In genomic region chr1:183841550-183841949, GRCh38 we compare ENCODE assay signal across 9 cellular contexts.
DNase-seq lines count a peak whose midpoint lies in the region; ATAC-seq and TF ChIP-seq lines count a peak whose summit lies in the region.
"Had no signal": no experiment of that assay in that cellular context is flagged by ENCODE, and none has a peak within 500 bp of the region (broad histone marks: within the 10 kb centered on the region; RNA-seq: fewer than 3 reads in every experiment).

No MANE protein-coding gene starts in this region.

- H3K27me3 ChIP-seq in GM06990 (replicated peaks; ENCODE audit: control insufficient read depth, insufficient read depth, low read length) = no peaks in the 10 kb centered on the region

- H3K27ac ChIP-seq in epithelial cell of prostate = no peak overlapping the region

- no peak overlapping the region for H3K4me3 Mint-ChIP-seq in effector memory CD8-positive, alpha-beta T cell

- H3K27me3 Mint-ChIP-seq in effector memory CD8-positive, alpha-beta T cell = peaks cover 0 to 2% of the 10 kb centered on the region in 2 donors

- H3K36me3 Mint-ChIP-seq in effector memory CD8-positive, alpha-beta T cell (ENCODE audit: insufficient read depth) = no peaks in the 10 kb centered on the region

- no peaks in the 10 kb centered on the region for H3K9me3 Mint-ChIP-seq in effector memory CD8-positive, alpha-beta T cell

- ATAC-seq in GM19043 (IDR thresholded peaks at IDR 0.05; ENCODE audit: low read depth, unreplicated experiment) = peak; percentile 39
- ATAC-seq in HG03354 (IDR thresholded peaks at IDR 0.05; ENCODE audit: poor library complexity, severe bottlenecking, unreplicated experiment) = peak; percentile 57
- ATAC-seq in GM19023 (IDR thresholded peaks at IDR 0.05; ENCODE audit: unreplicated experiment) = no peak
- no peak for ATAC-seq in effector memory CD8-positive, alpha-beta T cell (replicated peaks)

- no peak for TF ChIP-seq CTCF in GM06990 (IDR thresholded peaks at IDR 0.05; ENCODE audit: insufficient read depth, low read length, poor library complexity, severe bottlenecking)

- peak; percentile 69 for DNase-seq in GM06990 (ENCODE audit: extremely low read depth, insufficient read length)
- DNase-seq in epithelial cell of prostate (ENCODE audit: low read depth, low spot score) = peak; percentile 14
- DNase-seq in stimulated activated CD8-positive, alpha-beta memory T cell treated with anti-CD3 and anti-CD28 coated beads, Interleukin-4, amount 100 ng/mL, for 48 hours = no peak
- DNase-seq in DMS 273 (lab: John Stamatoyannopoulos, UW; ENCODE audit: unreplicated experiment) = no peak
- no peak for DNase-seq in effector memory CD8-positive, alpha-beta T cell
- DNase-seq: activated effector memory CD4-positive, alpha-beta T cell treated with anti-CD3 and anti-CD28 coated beads, Interleukin-2, amount 50 U/mL, for 16 hours had no signal

- H3K4me1 Mint-ChIP-seq in effector memory CD8-positive, alpha-beta T cell (ENCODE audit: low read depth in 2 of 2) = peaks cover 8 to 13% of the 10 kb centered on the region in 2 donors

- H3K4me3 ChIP-seq in GM06990 (replicated peaks; ENCODE audit: low read depth, low read length) = peak overlapping the region; percentile 50

- H3K27ac Mint-ChIP-seq in effector memory CD8-positive, alpha-beta T cell = peak overlapping the region in 1 of 2 donors; percentile 72

- no peaks in the 10 kb centered on the region for H3K36me3 ChIP-seq in GM06990 (ENCODE audit: control insufficient read depth, insufficient read depth, low read length)

Comparison
In these comparisons a context has a peak if more than half of its experiments do, and no peak if none do; other contexts are left out.
1. DNase-seq: peak in GM06990 (single experiment) and epithelial cell of prostate (single experiment); none in stimulated activated CD8-positive, alpha-beta memory T cell treated with anti-CD3 and anti-CD28 coated beads, Interleukin-4, amount 100 ng/mL, for 48 hours (single experiment), DMS 273 (single experiment) and effector memory CD8-positive, alpha-beta T cell (0 of 3).
2. ATAC-seq: peak in GM19043 (single experiment) and HG03354 (single experiment); none in GM19023 (single experiment) and effector memory CD8-positive, alpha-beta T cell (single experiment).